In genomic region chr5:138498381-138498780, GRCh38 we compare ENCODE assay signal across 34 cellular contexts. TPM values are rescaled to one million over a fixed set of nuclear protein-coding genes. Genes with fewer than 3 reads are reported as not detected.
"Had no signal": no experiment of that assay in that cellular context is flagged by ENCODE, and none has a peak within 500 bp of the region (broad histone marks: within the 10 kb centered on the region; RNA-seq: fewer than 3 reads in every experiment).

No MANE protein-coding gene starts in this region.

- ATAC-seq: activated CD8-positive, alpha-beta T cell treated with anti-CD3 and anti-CD28 coated beads for 36 hours; activated naive CD4-positive, alpha-beta T cell treated with anti-CD3 and anti-CD28 coated beads, Interleukin-2, amount 50 U/mL, for 72 hours; activated T-cell treated with anti-CD3 and anti-CD28 coated beads, Interleukin-2, amount 50 U/mL, for 4 hours; activated T-helper 17 cell treated with anti-CD3 and anti-CD28 coated beads, Interleukin-2, amount 50 U/mL, for 72 hours; body of pancreas had no signal

- H3K27ac ChIP-seq: adrenal gland, body of pancreas, brain microvascular endothelial cell, breast epithelium, VCaP had no signal

- H3K27me3 ChIP-seq: adrenal gland, body of pancreas, brain microvascular endothelial cell, breast epithelium had no signal

- H3K4me1 ChIP-seq: adrenal gland, body of pancreas, breast epithelium had no signal

- H3K9me3 ChIP-seq: adrenal gland, body of pancreas, breast epithelium had no signal

- DNase-seq: activated B cell treated with CpG ODN at 0.5 μM for 24 hours; activated CD4-positive, alpha-beta memory T cell treated with anti-CD3 and anti-CD28 coated beads for 36 hours; activated CD4-positive, alpha-beta T cell treated with anti-CD3 and anti-CD28 coated beads for 4 hours; activated CD4-positive, alpha-beta T cell treated with anti-CD3 and anti-CD28 coated beads, Interleukin-2, amount 10 ng/mL, durations not matched to agents 24 days and 14 days; activated CD4-positive, alpha-beta T cell treated with anti-CD3 and anti-CD28 coated beads, Interleukin-2, amount 50 U/mL, for 1 hour; activated CD4-positive, alpha-beta T cell treated with anti-CD3 and anti-CD28 coated beads, Interleukin-2, amount 50 U/mL, for 4 hours; activated CD4-positive, CD25-positive, alpha-beta regulatory T cell treated with anti-CD3 and anti-CD28 coated beads, Interleukin-2, amount 50 U/mL, for 72 hours; activated CD8-positive, alpha-beta memory T cell treated with anti-CD3 and anti-CD28 coated beads, Interleukin-2, amount 50 U/mL, for 4 hours; activated CD8-positive, alpha-beta T cell treated with anti-CD3 and anti-CD28 coated beads for 36 hours; activated effector memory CD4-positive, alpha-beta T cell treated with anti-CD3 and anti-CD28 coated beads, Interleukin-2, amount 50 U/mL, for 16 hours; activated gamma-delta T cell treated with Interleukin-2 at 50 U/mL for 16 hours; activated naive CD4-positive, alpha-beta T cell; activated naive CD4-positive, alpha-beta T cell treated with anti-CD3 and anti-CD28 coated beads for 36 hours; activated naive CD4-positive, alpha-beta T cell treated with anti-CD3 and anti-CD28 coated beads, Interleukin-2, amount 50 U/mL, for 16 hours; activated naive CD8-positive, alpha-beta T cell treated with anti-CD3 and anti-CD28 coated beads for 36 hours; activated T-cell treated with anti-CD3 and anti-CD28 coated beads for 4 hours; activated T-cell treated with anti-CD3 and anti-CD28 coated beads, Interleukin-2, amount 50 U/mL, for 1 hour; activated T-cell treated with anti-CD3 and anti-CD28 coated beads, Interleukin-2, amount 50 U/mL, for 4 hours; activated T-cell treated with anti-CD3 and anti-CD28 coated beads, Interleukin-2, amount 50 U/mL, for 72 hours; amniotic stem cell; aorta; body of pancreas; brain microvascular endothelial cell; central memory CD4-positive, alpha-beta T cell; T-helper 1 cell; T-helper 2 cell; T-helper 9 cell had no signal

- H3K4me3 ChIP-seq: adrenal gland, body of pancreas, breast epithelium had no signal

- FAIRE-seq: astrocyte, TTC549 had no signal

- H3K36me3 ChIP-seq: adrenal gland, brain microvascular endothelial cell, breast epithelium had no signal

RNA-seq across cellular contexts. Expression of gene REEP2, which starts 59.5 kb away (rescaled TPM):
- total RNA-seq: activated B cell treated with CpG ODN at 0.5 μM for 24 hours had no signal
